Comparison of ENCODE assay signal across 1 cellular context in the genomic region with DNA sequence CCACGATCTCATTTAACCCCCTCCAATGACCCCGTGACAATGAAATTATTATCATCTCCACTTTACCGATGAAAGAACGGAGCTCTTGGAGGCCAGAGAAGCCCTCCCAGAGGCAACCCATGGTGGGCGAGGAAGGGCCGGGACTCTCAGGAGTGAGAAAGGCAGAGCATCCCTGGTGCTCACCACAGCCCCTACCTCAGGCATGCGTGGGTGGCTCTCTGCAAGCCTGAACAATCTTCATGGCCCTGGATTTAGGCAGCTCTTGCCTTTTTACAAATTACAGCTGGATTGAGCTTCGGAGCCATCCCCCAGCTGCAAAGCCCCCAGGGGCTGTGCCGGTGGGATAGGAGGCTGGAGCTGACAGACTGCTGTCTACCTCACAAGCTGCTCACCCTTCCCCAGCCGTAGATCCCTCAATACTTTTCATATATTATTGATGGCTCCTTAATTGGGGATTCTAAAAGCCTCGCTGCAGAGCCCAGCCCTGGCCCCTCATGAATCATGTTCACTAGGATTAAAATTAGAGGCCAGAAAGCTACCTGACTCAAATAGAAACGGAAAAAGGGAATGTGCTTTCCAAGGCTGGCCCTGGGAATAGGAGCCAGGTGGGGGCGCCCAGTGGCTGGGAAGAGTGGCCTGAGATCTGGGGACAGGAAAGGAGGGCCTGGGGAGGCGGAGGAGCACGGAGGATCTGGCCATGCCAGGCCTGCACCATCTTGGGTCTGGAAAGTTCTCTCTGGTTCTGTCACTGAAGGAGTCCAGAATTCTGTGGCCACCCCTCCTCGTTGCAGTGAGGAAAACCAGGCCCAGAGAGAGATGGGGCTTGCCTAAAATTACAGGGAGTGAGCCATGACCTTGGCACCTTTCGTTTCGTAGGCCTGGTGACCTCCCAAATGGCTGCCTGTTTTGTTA.
TF ChIP-seq lines count a peak whose summit lies in the region.

No MANE protein-coding gene starts in this region.

TF ChIP-seq in GM23338, 12 proteins besides CTCF, POLR2A, EP300 and RAD21 (continued from another document):
- TF ChIP-seq ZNF462 (CRISPR knock-in tag; IDR thresholded peaks at IDR 0.05) (no peak), ZNF331 (CRISPR knock-in tag; IDR thresholded peaks at IDR 0.05; ENCODE audit: low read depth) (no peak)
